ENCODE assay signal across 23 cellular contexts in the genomic region with DNA sequence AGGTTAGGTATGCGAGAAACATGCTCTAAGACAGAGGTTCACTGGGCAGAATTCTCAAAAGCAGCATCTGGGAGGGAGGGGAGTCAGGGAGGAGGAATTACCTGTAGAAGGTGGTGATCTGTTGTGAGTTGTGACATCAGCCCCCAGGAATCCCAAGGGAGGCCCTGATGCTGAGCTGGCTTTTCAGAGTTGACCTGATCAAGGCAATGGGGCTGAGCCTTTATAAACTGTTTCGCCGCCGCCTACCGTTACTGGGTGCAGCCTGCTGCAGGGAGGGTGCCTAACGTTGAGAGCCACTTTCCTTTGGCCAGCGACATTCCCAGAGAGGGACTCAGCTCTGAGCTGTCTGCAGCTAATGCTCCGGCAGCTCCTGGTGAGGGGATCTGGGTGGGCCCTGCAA.
DNase-seq lines count a peak whose midpoint lies in the region; ATAC-seq and TF ChIP-seq lines count a peak whose summit lies in the region.
"Had no signal": no experiment of that assay in that cellular context is flagged by ENCODE, and none has a peak within 500 bp of the region (broad histone marks: within the 10 kb centered on the region; RNA-seq: fewer than 3 reads in every experiment).

No MANE protein-coding gene starts in this region.

- BruUV-seq in PC-3 (replicated peaks; lab: Mats Ljungman, UMichigan) = no TSS peak

- no peaks in the 10 kb centered on the region for H3K9me2 ChIP-seq in PC-3 (replicated peaks; ENCODE audit: low read length)

- no peak overlapping the region for H3K27ac Mint-ChIP-seq in endodermal cell
- H3K27ac Mint-ChIP-seq in CD4-positive, alpha-beta T cell = no peak overlapping the region
- H3K27ac Mint-ChIP-seq: CD14-positive monocyte had no signal

- H3K36me3 Mint-ChIP-seq in endodermal cell (ENCODE audit: low read depth) = no peaks in the 10 kb centered on the region
- H3K36me3 Mint-ChIP-seq in CD4-positive, alpha-beta T cell (ENCODE audit: low read depth) = no peaks in the 10 kb centered on the region
- H3K36me3 Mint-ChIP-seq: CD14-positive monocyte had no signal

- H4K8ac ChIP-seq in mesendoderm (ENCODE audit: low read depth, low read length) = no peak overlapping the region

- H3K4me3 Mint-ChIP-seq in endodermal cell = no peak overlapping the region
- H3K4me3 Mint-ChIP-seq in CD4-positive, alpha-beta T cell = no peak overlapping the region
- H3K4me3 Mint-ChIP-seq: CD14-positive monocyte had no signal

- peaks cover 2% of the 10 kb centered on the region for H3K4me1 Mint-ChIP-seq in endodermal cell
- no peaks in the 10 kb centered on the region for H3K4me1 Mint-ChIP-seq in CD4-positive, alpha-beta T cell (ENCODE audit: low read depth)
- H3K4me1 Mint-ChIP-seq: CD14-positive monocyte had no signal

- H2BK15ac ChIP-seq in mesendoderm (replicated peaks; ENCODE audit: low read depth) = no peak overlapping the region

- ATAC-seq in PC-3 = no peak
- ATAC-seq in CD4-positive, alpha-beta T cell (ENCODE audit: poor library complexity) = no peak

- intact Hi-C loops in PC-3 (cut with micrococcal nuclease) = no loop called here
- intact Hi-C loops in CD4-positive, alpha-beta T cell (cut with DNase I, micrococcal nuclease) = no loop called here

- DNase-seq in ELF-1 (ENCODE audit: low read depth, low spot score) = peak; percentile 47
- DNase-seq in PC-3 = peak; percentile 31
- DNase-seq in endodermal cell = peak; percentile 93
- DNase-seq in mesendoderm = peak; percentile 87
- DNase-seq in anterior cingulate cortex (lab: John Stamatoyannopoulos, UW) = no peak
- no peak for DNase-seq in effector CD8-positive, alpha-beta T cell (lab: John Stamatoyannopoulos, UW)
- no peak for DNase-seq in CD4-positive, alpha-beta T cell
- DNase-seq in NCI-H524 treated with DMSO at 0.1 percent for 48 hours (lab: John Stamatoyannopoulos, UW) = no peak
- DNase-seq: 8988T, ACHN, BE2C, Calu3, DND-41, GM23248, KBM-7, NCI-H1105 treated with DMSO at 0.1 percent for 48 hours, NCI-H146, NCI-H1930, NCI-H2107, NCI-H524, NCI-H774 had no signal

- H2AFZ ChIP-seq in PC-3 (ENCODE audit: low read length) = no peak overlapping the region
- H2AFZ ChIP-seq: GM23248 had no signal

- no peak overlapping the region for H3K18ac ChIP-seq in mesendoderm (ENCODE audit: low read length)

- H3K79me2 ChIP-seq in PC-3 (ENCODE audit: low read length) = no peaks in the 10 kb centered on the region
- no peaks in the 10 kb centered on the region for H3K79me2 ChIP-seq in mesendoderm (ENCODE audit: control insufficient read depth, insufficient read depth, low read length)

- H3K27me3 Mint-ChIP-seq in endodermal cell (ENCODE audit: insufficient read depth) = no peaks in the 10 kb centered on the region
- no peaks in the 10 kb centered on the region for H3K27me3 Mint-ChIP-seq in CD4-positive, alpha-beta T cell

- H3K9ac ChIP-seq in PC-3 (ENCODE audit: low read length) = no peak overlapping the region; the same call in 1 of the 2 replicates
- no peak overlapping the region for H3K9ac ChIP-seq in endodermal cell (ENCODE audit: extremely low read depth, low read length, poor library complexity, severe bottlenecking)
- no peak overlapping the region for H3K9ac ChIP-seq in mesendoderm (ENCODE audit: low read length)
- H3K9ac ChIP-seq: GM23248 had no signal

- no peak overlapping the region for H3K56ac ChIP-seq in mesendoderm (ENCODE audit: low read length)

- H2BK120ac ChIP-seq in mesendoderm (ENCODE audit: low read depth, low read length) = no peak overlapping the region

- no peak overlapping the region for H2BK5ac ChIP-seq in mesendoderm (ENCODE audit: low read length)

- 0 out of 2 replicates have a peak overlapping the region, but pooled peaks have one; percentile 15 for H3K4me2 ChIP-seq in PC-3 (ENCODE audit: low read length)
- H3K4me2 ChIP-seq in mesendoderm (ENCODE audit: low read length) = no peak overlapping the region

- TF ChIP-seq CTCF in PC-3 (conservative IDR thresholded peaks at IDR 0.05; ENCODE audit: low read depth, low read length) (no peak), endodermal cell (conservative IDR thresholded peaks at IDR 0.05) (no peak)
- TF ChIP-seq CTCF in CD4-positive, alpha-beta T cell (IDR thresholded peaks at IDR 0.05) = no peak

- H3K27ac ChIP-seq in PC-3 (ENCODE audit: low read length) (peak overlapping the region; percentile 67), endodermal cell (ENCODE audit: low read depth, low read length) (no peak overlapping the region), mesendoderm (ENCODE audit: low read depth, low read length) (no peak overlapping the region)
- H3K27ac ChIP-seq in CD4-positive, alpha-beta T cell (ENCODE audit: low read depth, low read length) = no peak overlapping the region
- H3K27ac ChIP-seq: GM23248 had no signal

- CTCF ChIA-PET in PC-3 (lab: Charles Lee) = no interaction called here
- CTCF ChIA-PET in CD4-positive, alpha-beta T cell (lab: Charles Lee) = no interaction called here

- H3K23ac ChIP-seq in mesendoderm (ENCODE audit: low read length) = no peak overlapping the region

- H3K27me3 ChIP-seq in PC-3 (ENCODE audit: low read length) = peaks cover 8% of the 10 kb centered on the region
- no peaks in the 10 kb centered on the region for H3K27me3 ChIP-seq in endodermal cell (ENCODE audit: control insufficient read depth, insufficient read depth, low read length, poor library complexity, severe bottlenecking)
- no peaks in the 10 kb centered on the region for H3K27me3 ChIP-seq in mesendoderm (ENCODE audit: insufficient read depth, low read length, poor library complexity)
- no peaks in the 10 kb centered on the region for H3K27me3 ChIP-seq in CD4-positive, alpha-beta T cell (ENCODE audit: control insufficient read depth, insufficient read depth, low read length)
- H3K27me3 ChIP-seq: BE2C had no signal

- no peak overlapping the region for H3K4me3 ChIP-seq in PC-3 (ENCODE audit: low read length)
- no peak overlapping the region for H3K4me3 ChIP-seq in endodermal cell (ENCODE audit: low read length)
- no peak overlapping the region for H3K4me3 ChIP-seq in mesendoderm (ENCODE audit: low read length)
- H3K4me3 ChIP-seq: GM23248, MG63 had no signal

- no peaks in the 10 kb centered on the region for H3K9me3 ChIP-seq in PC-3 (ENCODE audit: low read length)
- no peaks in the 10 kb centered on the region for H3K9me3 ChIP-seq in endodermal cell (ENCODE audit: control insufficient read depth, low read length)
- no peaks in the 10 kb centered on the region for H3K9me3 ChIP-seq in CD4-positive, alpha-beta T cell (ENCODE audit: control insufficient read depth, low read length)
- H3K9me3 ChIP-seq: BE2C, MG63 had no signal

- POLR2A ChIA-PET in PC-3 (lab: Charles Lee; ENCODE audit: unreplicated experiment) = no interaction called here
- POLR2A ChIA-PET in CD4-positive, alpha-beta T cell (lab: Charles Lee) = no interaction called here

- H3K36me3 ChIP-seq in PC-3 (ENCODE audit: low read depth, low read length) (no peaks in the 10 kb centered on the region), endodermal cell (ENCODE audit: control insufficient read depth, insufficient read depth, low read length) (no peaks in the 10 kb centered on the region), mesendoderm (ENCODE audit: control insufficient read depth, insufficient read depth, low read length) (no peaks in the 10 kb centered on the region)
- H3K36me3 ChIP-seq: BE2C, MG63 had no signal

- H3K4ac ChIP-seq in mesendoderm (ENCODE audit: low read depth, low read length) = no peak overlapping the region

- H4K20me1 ChIP-seq in PC-3 (ENCODE audit: low read length) = no peaks in the 10 kb centered on the region

- WGBS in endodermal cell (ENCODE audit: insufficient coverage in 1 of 2, insufficient read length in 1 of 2), 2 experiments = 70 to 83% methylated on average over 8 of the region's 8 CpGs
- no CpG with 5 or more reads among the region's 8 CpGs for WGBS in mesendoderm (ENCODE audit: extremely low coverage, insufficient coverage, low lambda C conversion rate)

- H3K4me1 ChIP-seq in PC-3 (ENCODE audit: insufficient read depth, low read length) = peaks cover 33% of the 10 kb centered on the region
- no peaks in the 10 kb centered on the region for H3K4me1 ChIP-seq in endodermal cell (ENCODE audit: control insufficient read depth, insufficient read depth, low read length)
- no peaks in the 10 kb centered on the region for H3K4me1 ChIP-seq in mesendoderm (ENCODE audit: control insufficient read depth, low read depth, low read length)
- H3K4me1 ChIP-seq: BE2C had no signal

- H3K9me3 Mint-ChIP-seq in endodermal cell = no peaks in the 10 kb centered on the region
- H3K9me3 Mint-ChIP-seq in CD4-positive, alpha-beta T cell = peaks cover 3% of the 10 kb centered on the region
- H3K9me3 Mint-ChIP-seq: CD14-positive monocyte had no signal

- H4K5ac ChIP-seq in mesendoderm (ENCODE audit: low read length) = no peak overlapping the region

- no peak overlapping the region for H2AK5ac ChIP-seq in mesendoderm (ENCODE audit: low read length)

- no peaks in the 10 kb centered on the region for H3K79me1 ChIP-seq in mesendoderm (ENCODE audit: low read length)

- no peaks in the 10 kb centered on the region for H3F3A ChIP-seq in PC-3 (ENCODE audit: low read length, unreplicated experiment)

Comparison
In these comparisons a context has a peak if more than half of its experiments do, and no peak if none do; other contexts are left out.
1. DNase-seq: peak in ELF-1 (single experiment), PC-3 (single experiment), endodermal cell (single experiment) and mesendoderm (single experiment); none in anterior cingulate cortex (0 of 58), effector CD8-positive, alpha-beta T cell (single experiment), CD4-positive, alpha-beta T cell (0 of 10) and NCI-H524 treated with DMSO at 0.1 percent for 48 hours (single experiment).